Comparison of ENCODE assay signal across 29 cellular contexts in the genomic region with DNA sequence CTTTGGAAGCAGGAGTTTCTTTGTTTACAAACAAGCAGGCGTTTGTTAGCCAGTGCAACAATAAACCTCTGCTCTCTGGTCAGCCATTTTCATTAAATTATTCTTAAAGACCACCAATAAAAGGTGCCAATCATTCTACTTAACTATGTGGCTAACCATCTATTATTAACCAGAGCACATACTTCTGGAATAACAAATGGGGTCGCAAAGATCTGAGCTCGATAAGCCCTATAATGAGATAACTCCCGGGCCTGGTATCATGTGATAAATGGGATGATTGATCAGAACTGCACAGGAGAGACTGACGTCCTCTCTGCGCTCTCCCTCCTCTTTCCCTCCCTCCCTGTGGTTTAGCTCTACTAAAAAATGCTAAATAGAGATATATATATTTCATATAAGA.
"Had no signal": no experiment of that assay in that cellular context is flagged by ENCODE, and none has a peak within 500 bp of the region (broad histone marks: within the 10 kb centered on the region; RNA-seq: fewer than 3 reads in every experiment).

No MANE protein-coding gene starts in this region.

- H3K27me3 Mint-ChIP-seq: activated CD4-positive, alpha-beta memory T cell treated with anti-CD3 and anti-CD28 coated beads, Interleukin-2, amount 10 ng/mL, durations not matched to agents 7 days and 5 days; activated CD4-positive, alpha-beta T cell treated with anti-CD3 and anti-CD28 coated beads, Interleukin-2, amount 10 ng/mL, durations not matched to agents 7 days and 5 days; activated naive CD4-positive, alpha-beta T cell treated with anti-CD3 and anti-CD28 coated beads, Interleukin-2, amount 10 ng/mL, durations not matched to agents 7 days and 5 days; activated T-cell treated with anti-CD3 and anti-CD28 coated beads, Interleukin-2, amount 50 U/mL, for 24 hours; dendritic cell treated with granulocyte-macrophage colony-stimulating factor and Interleukin-4, amounts not matched to agents 40 ng/mL and 50 ng/mL, for 4 days had no signal

- ATAC-seq: activated naive CD4-positive, alpha-beta T cell treated with anti-CD3 and anti-CD28 coated beads, Interleukin-2, amount 50 U/mL, for 72 hours; activated T-cell treated with anti-CD3 and anti-CD28 coated beads, Interleukin-2, amount 50 U/mL, for 72 hours; foreskin keratinocyte; gastrocnemius medialis; heart left ventricle had no signal

- H3K4me3 Mint-ChIP-seq: activated CD4-positive, alpha-beta memory T cell treated with anti-CD3 and anti-CD28 coated beads, Interleukin-2, amount 10 ng/mL, durations not matched to agents 7 days and 5 days; activated CD4-positive, alpha-beta T cell treated with anti-CD3 and anti-CD28 coated beads, Interleukin-2, amount 10 ng/mL, durations not matched to agents 7 days and 5 days; activated naive CD4-positive, alpha-beta T cell treated with anti-CD3 and anti-CD28 coated beads, Interleukin-2, amount 10 ng/mL, durations not matched to agents 7 days and 5 days; activated T-cell treated with anti-CD3 and anti-CD28 coated beads, Interleukin-2, amount 50 U/mL, for 24 hours; activated T-cell treated with anti-CD3 and anti-CD28 coated beads, Interleukin-2, amount 50 U/mL, for 72 hours; central memory CD8-positive, alpha-beta T cell; dendritic cell treated with granulocyte-macrophage colony-stimulating factor and Interleukin-4, amounts not matched to agents 40 ng/mL and 50 ng/mL, for 4 days; WTC11 had no signal

- H3K27ac Mint-ChIP-seq: activated CD4-positive, alpha-beta memory T cell treated with anti-CD3 and anti-CD28 coated beads, Interleukin-2, amount 10 ng/mL, durations not matched to agents 7 days and 5 days; activated CD4-positive, alpha-beta T cell treated with anti-CD3 and anti-CD28 coated beads, Interleukin-2, amount 10 ng/mL, durations not matched to agents 7 days and 5 days; activated naive CD4-positive, alpha-beta T cell treated with anti-CD3 and anti-CD28 coated beads, Interleukin-2, amount 10 ng/mL, durations not matched to agents 7 days and 5 days; activated naive CD4-positive, alpha-beta T cell treated with anti-CD3 and anti-CD28 coated beads, Interleukin-2, amount 50 U/mL, for 72 hours; activated T-cell treated with anti-CD3 and anti-CD28 coated beads, Interleukin-2, amount 50 U/mL, for 24 hours; activated T-cell treated with anti-CD3 and anti-CD28 coated beads, Interleukin-2, amount 50 U/mL, for 72 hours; dendritic cell treated with granulocyte-macrophage colony-stimulating factor and Interleukin-4, amounts not matched to agents 40 ng/mL and 50 ng/mL, for 4 days; WTC11 had no signal

- H3K4me1 ChIP-seq: esophagus muscularis mucosa, foreskin keratinocyte, gastrocnemius medialis, heart left ventricle had no signal

- H3K9me3 ChIP-seq: gastrocnemius medialis had no signal

- H3K36me3 ChIP-seq: brain microvascular endothelial cell, esophagus muscularis mucosa, gastrocnemius medialis, heart left ventricle had no signal

- H3K4me1 Mint-ChIP-seq: activated CD4-positive, alpha-beta memory T cell treated with anti-CD3 and anti-CD28 coated beads, Interleukin-2, amount 10 ng/mL, durations not matched to agents 7 days and 5 days; activated CD4-positive, alpha-beta T cell treated with anti-CD3 and anti-CD28 coated beads, Interleukin-2, amount 10 ng/mL, durations not matched to agents 7 days and 5 days; activated naive CD4-positive, alpha-beta T cell treated with anti-CD3 and anti-CD28 coated beads, Interleukin-2, amount 10 ng/mL, durations not matched to agents 7 days and 5 days; central memory CD8-positive, alpha-beta T cell had no signal

- H3K27me3 ChIP-seq: brain microvascular endothelial cell, dorsolateral prefrontal cortex, esophagus muscularis mucosa, foreskin keratinocyte, gastrocnemius medialis had no signal

- DNase-seq: activated CD4-positive, alpha-beta memory T cell treated with anti-CD3 and anti-CD28 coated beads, Interleukin-2, amount 10 ng/mL, durations not matched to agents 7 days and 5 days; activated CD4-positive, alpha-beta T cell treated with anti-CD3 and anti-CD28 coated beads for 1 hour; activated CD4-positive, alpha-beta T cell treated with anti-CD3 and anti-CD28 coated beads for 4 hours; activated CD4-positive, alpha-beta T cell treated with anti-CD3 and anti-CD28 coated beads, Interleukin-2, amount 10 ng/mL, durations not matched to agents 7 days and 5 days; activated CD4-positive, alpha-beta T cell treated with anti-CD3 and anti-CD28 coated beads, Interleukin-2, amount 50 U/mL, for 4 hours; activated CD8-positive, alpha-beta memory T cell treated with anti-CD3 and anti-CD28 coated beads, Interleukin-2, amount 50 U/mL, for 48 hours; activated gamma-delta T cell; activated naive CD4-positive, alpha-beta T cell; activated naive CD4-positive, alpha-beta T cell treated with anti-CD3 and anti-CD28 coated beads, Interleukin-2, amount 10 ng/mL, durations not matched to agents 7 days and 5 days; activated T-cell treated with anti-CD3 and anti-CD28 coated beads for 4 hours; activated T-cell treated with anti-CD3 and anti-CD28 coated beads, Interleukin-2, amount 50 U/mL, for 24 hours; activated T-cell treated with anti-CD3 and anti-CD28 coated beads, Interleukin-2, amount 50 U/mL, for 72 hours; amniotic stem cell; anterior cingulate cortex; brain microvascular endothelial cell; effector memory CD4-positive, alpha-beta T cell; erythroblast; foreskin keratinocyte; gastrocnemius medialis; glutamatergic neuron; heart left ventricle; T-helper 2 cell had no signal

- H3K4me3 ChIP-seq: coronary artery, dorsolateral prefrontal cortex, esophagus muscularis mucosa, gastrocnemius medialis, heart left ventricle had no signal

- H3K36me3 Mint-ChIP-seq: activated naive CD4-positive, alpha-beta T cell treated with anti-CD3 and anti-CD28 coated beads, Interleukin-2, amount 10 ng/mL, durations not matched to agents 7 days and 5 days; activated naive CD4-positive, alpha-beta T cell treated with anti-CD3 and anti-CD28 coated beads, Interleukin-2, amount 50 U/mL, for 72 hours; WTC11 had no signal

- H3K27ac ChIP-seq: brain microvascular endothelial cell, coronary artery, dorsolateral prefrontal cortex, esophagus muscularis mucosa, foreskin keratinocyte, gastrocnemius medialis, heart left ventricle had no signal

- H3K9me3 Mint-ChIP-seq: activated CD4-positive, alpha-beta T cell treated with anti-CD3 and anti-CD28 coated beads, Interleukin-2, amount 10 ng/mL, durations not matched to agents 7 days and 5 days; activated naive CD4-positive, alpha-beta T cell treated with anti-CD3 and anti-CD28 coated beads, Interleukin-2, amount 10 ng/mL, durations not matched to agents 7 days and 5 days; activated naive CD4-positive, alpha-beta T cell treated with anti-CD3 and anti-CD28 coated beads, Interleukin-2, amount 50 U/mL, for 72 hours; activated T-cell treated with anti-CD3 and anti-CD28 coated beads, Interleukin-2, amount 50 U/mL, for 24 hours; central memory CD8-positive, alpha-beta T cell; dendritic cell treated with granulocyte-macrophage colony-stimulating factor and Interleukin-4, amounts not matched to agents 40 ng/mL and 50 ng/mL, for 4 days; WTC11 had no signal
